Comparison of ENCODE assay signal across 19 cellular contexts in the genomic region with DNA sequence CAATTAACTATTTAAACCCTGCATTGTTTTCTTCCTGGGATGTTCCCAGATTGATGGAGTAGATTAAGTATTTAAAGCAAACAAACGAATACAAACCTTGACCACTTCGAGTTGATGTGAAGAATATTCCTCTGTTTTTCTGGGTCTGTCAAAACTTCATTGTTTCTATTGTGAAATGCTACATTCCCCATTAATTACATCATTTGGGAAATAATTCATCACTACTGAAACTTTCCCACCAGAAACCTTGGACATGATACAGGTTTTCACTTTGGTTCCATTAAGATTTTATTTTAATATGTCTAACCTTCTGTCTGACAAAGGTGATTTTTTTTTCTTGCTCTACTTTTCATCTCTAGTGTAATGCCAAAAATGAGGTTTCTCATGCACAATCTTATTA.
DNase-seq lines count a peak whose midpoint lies in the region; FAIRE-seq and TF ChIP-seq lines count a peak whose summit lies in the region.
"Had no signal": no experiment of that assay in that cellular context is flagged by ENCODE, and none has a peak within 500 bp of the region (broad histone marks: within the 10 kb centered on the region; RNA-seq: fewer than 3 reads in every experiment).

No MANE protein-coding gene starts in this region.

- H3K4me3 ChIP-seq in bronchial epithelial cell (ENCODE audit: low read depth, low read length) (no peak overlapping the region), fibroblast of villous mesenchyme (ENCODE audit: low read depth, low read length) (no peak overlapping the region), Caco-2 (ENCODE audit: low read depth, low read length) (no peak overlapping the region)
- H3K4me3 ChIP-seq: A549, Peyer's patch had no signal

- CTCF ChIA-PET in Caco-2 (lab: Charles Lee): no interaction called here

- no peak for TF ChIP-seq CTCF in bronchial epithelial cell (IDR thresholded peaks at IDR 0.05; ENCODE audit: insufficient read depth, low read length, severe bottlenecking)
- no peak for TF ChIP-seq CTCF in fibroblast of villous mesenchyme (IDR thresholded peaks at IDR 0.05; ENCODE audit: insufficient read depth, low read depth, low read length)
- no peak for TF ChIP-seq CTCF in Caco-2 (IDR thresholded peaks at IDR 0.05; ENCODE audit: insufficient read depth in 1 of 2, low read depth in 1 of 2, low read length in 1 of 2, severe bottlenecking in 1 of 2, unreplicated experiment in 1 of 2)

- no peaks in the 10 kb centered on the region; the same call in 1 of the 2 replicates for H3K9me3 ChIP-seq in Caco-2
- H3K9me3 ChIP-seq: A549, Peyer's patch had no signal

- BruUV-seq in Caco-2 (replicated peaks; lab: Mats Ljungman, UMichigan): no TSS peak

- intact Hi-C loops in Caco-2 (cut with micrococcal nuclease; ENCODE audit: unreplicated experiment): no loop called here

- H3K36me3 ChIP-seq in bronchial epithelial cell (ENCODE audit: control insufficient read depth, insufficient read depth, low read length): no peaks in the 10 kb centered on the region
- H3K36me3 ChIP-seq in Caco-2 (ENCODE audit: control insufficient read depth, insufficient read depth, low read length): no peaks in the 10 kb centered on the region
- H3K36me3 ChIP-seq: Peyer's patch had no signal

- H3K27me3 Mint-ChIP-seq in Caco-2 (ENCODE audit: insufficient read depth, unreplicated experiment): no peaks in the 10 kb centered on the region
- H3K27me3 Mint-ChIP-seq: CD4-positive, CD25-positive, alpha-beta regulatory T cell had no signal

- no peak overlapping the region for H3K4me3 Mint-ChIP-seq in Caco-2 (ENCODE audit: unreplicated experiment)
- H3K4me3 Mint-ChIP-seq: CD4-positive, CD25-positive, alpha-beta regulatory T cell had no signal

- H3K27me3 ChIP-seq in bronchial epithelial cell (ENCODE audit: control insufficient read depth, insufficient read depth, low read length) (no peaks in the 10 kb centered on the region), Caco-2 (replicated peaks; ENCODE audit: control insufficient read depth, insufficient read depth, low read length) (no peaks in the 10 kb centered on the region)
- H3K27me3 ChIP-seq: Peyer's patch had no signal

- no peak for FAIRE-seq in bronchial epithelial cell (lab: Jason Lieb, UNC)
- FAIRE-seq: A549, HepG2 had no signal

- H3K4me1 Mint-ChIP-seq in Caco-2 (ENCODE audit: low read depth, unreplicated experiment): peaks cover 1% of the 10 kb centered on the region
- H3K4me1 Mint-ChIP-seq: CD4-positive, CD25-positive, alpha-beta regulatory T cell had no signal

- DNase-seq in EH (ENCODE audit: low read depth): peak; percentile 23
- peak; percentile 38 for DNase-seq in bronchial epithelial cell (ENCODE audit: low read depth)
- DNase-seq in fibroblast of villous mesenchyme (ENCODE audit: low read depth): peak; percentile 18
- no peak for DNase-seq in activated effector memory CD4-positive, alpha-beta T cell treated with anti-CD3 and anti-CD28 coated beads, Interleukin-2, amount 50 U/mL, for 16 hours
- no peak for DNase-seq in activated CD8-positive, alpha-beta memory T cell treated with anti-CD3 and anti-CD28 coated beads, Interleukin-2, amount 50 U/mL, for 4 hours
- no peak for DNase-seq in Caco-2
- no peak for DNase-seq in activated CD8-positive, alpha-beta memory T cell treated with anti-CD3 and anti-CD28 coated beads, Interleukin-2, amount 50 U/mL, for 48 hours
- DNase-seq: CD4-positive, CD25-positive, alpha-beta regulatory T cell; H7; MV-4-11; NCI-H1105 treated with DMSO at 0.1 percent for 48 hours; NCI-H2029 treated with DMSO at 0.1 percent for 48 hours; NCI-H2171; NCI-H524 treated with DMSO at 0.1 percent for 48 hours; NCI-H82; Peyer's patch had no signal

- H3K9me3 Mint-ChIP-seq in Caco-2 (ENCODE audit: unreplicated experiment): peaks cover 11% of the 10 kb centered on the region

- H3K36me3 Mint-ChIP-seq in Caco-2 (ENCODE audit: insufficient read depth, unreplicated experiment): no peaks in the 10 kb centered on the region
- H3K36me3 Mint-ChIP-seq: CD4-positive, CD25-positive, alpha-beta regulatory T cell had no signal

- no peak for TF ChIP-seq EP300 in Ishikawa (IDR thresholded peaks at IDR 0.05; ENCODE audit: borderline replicate concordance)

- POLR2A ChIA-PET in Caco-2 (lab: Charles Lee): no interaction called here

- TF ChIP-seq RAD21 in Ishikawa (IDR thresholded peaks at IDR 0.05; ENCODE audit: low read depth): no peak

- H3K27ac Mint-ChIP-seq in Caco-2 (ENCODE audit: unreplicated experiment): no peak overlapping the region
- H3K27ac Mint-ChIP-seq: CD4-positive, CD25-positive, alpha-beta regulatory T cell had no signal

- peaks cover 12% of the 10 kb centered on the region; the same call in 1 of the 2 replicates for H3K4me1 ChIP-seq in Caco-2
- H3K4me1 ChIP-seq: A549, Peyer's patch had no signal

TF ChIP-seq in Ishikawa, 13 proteins besides CTCF, POLR2A, EP300 and RAD21:
- no peak for TF ChIP-seq TEAD4 (IDR thresholded peaks at IDR 0.05)
- TF ChIP-seq CEBPB (IDR thresholded peaks at IDR 0.05): 0 out of 2 replicates have a peak, but pooled peaks have one; percentile 43

Comparison
In these comparisons a context has a peak if more than half of its experiments do, and no peak if none do; other contexts are left out.
1. DNase-seq: peak in EH (single experiment), bronchial epithelial cell (single experiment) and fibroblast of villous mesenchyme (single experiment); none in activated effector memory CD4-positive, alpha-beta T cell treated with anti-CD3 and anti-CD28 coated beads, Interleukin-2, amount 50 U/mL, for 16 hours (single experiment), activated CD8-positive, alpha-beta memory T cell treated with anti-CD3 and anti-CD28 coated beads, Interleukin-2, amount 50 U/mL, for 4 hours (single experiment), Caco-2 (0 of 2) and activated CD8-positive, alpha-beta memory T cell treated with anti-CD3 and anti-CD28 coated beads, Interleukin-2, amount 50 U/mL, for 48 hours (single experiment).